Comparison of ENCODE assay signal across 17 cellular contexts in genomic region chr1:22678522-22678896, GRCh38. TPM values are rescaled to one million over a fixed set of nuclear protein-coding genes. Genes with fewer than 3 reads are reported as not detected.
DNase-seq lines count a peak whose midpoint lies in the region; ATAC-seq, FAIRE-seq and TF ChIP-seq lines count a peak whose summit lies in the region.
"Had no signal": no experiment of that assay in that cellular context is flagged by ENCODE, and none has a peak within 500 bp of the region (broad histone marks: within the 10 kb centered on the region; RNA-seq: fewer than 3 reads in every experiment).

No MANE protein-coding gene starts in this region.

- no peak overlapping the region for H3K23ac ChIP-seq in trophoblast cell (ENCODE audit: low read length)

- H3K36me3 ChIP-seq in bronchial epithelial cell (ENCODE audit: control insufficient read depth, insufficient read depth, low read length), result no peaks in the 10 kb centered on the region
- H3K36me3 ChIP-seq in trophoblast cell (ENCODE audit: control insufficient read depth in 1 of 2, insufficient read depth in 2 of 2, low read length in 2 of 2), result no peaks in the 10 kb centered on the region

- H3K4me2 ChIP-seq in trophoblast cell (ENCODE audit: low read length), result no peak overlapping the region
- H3K4me2 ChIP-seq: A549, GM23338 had no signal

- no peak overlapping the region for H3K9ac ChIP-seq in trophoblast cell (ENCODE audit: low read length)

- no peak overlapping the region for H2BK12ac ChIP-seq in trophoblast cell (ENCODE audit: low read length)

- no peak for DNase-seq in HEK293T (ENCODE audit: extremely low spot score)
- no peak for DNase-seq in bronchial epithelial cell (ENCODE audit: low read depth)
- no peak for DNase-seq in trophoblast cell
- no peak for DNase-seq in left cardiac atrium
- DNase-seq in NCI-H82 (lab: John Stamatoyannopoulos, UW), result no peak
- DNase-seq: CD8-positive, alpha-beta T cell; COR-L47; GF-D8; H9; HFFc6; Kasumi-1 had no signal

- intact Hi-C loops in left cardiac atrium (cut with DNase I), result loop anchor here in 1 of 2 donors (10.0 kb wide), 1 partner anchor 256 kb away; no protein-coding TSS in a partner anchor

- no peak overlapping the region for H3K14ac ChIP-seq in trophoblast cell (ENCODE audit: low read length)

- H3K79me1 ChIP-seq in trophoblast cell (ENCODE audit: low read length), result no peaks in the 10 kb centered on the region

- WGBS in trophoblast cell (ENCODE audit: extremely low coverage, insufficient coverage, insufficient read length), result no CpG with 5 or more reads among the region's 3 CpGs

- H3K4me3 ChIP-seq in bronchial epithelial cell (ENCODE audit: low read depth, low read length), result no peak overlapping the region
- H3K4me3 ChIP-seq in trophoblast cell (ENCODE audit: low read depth, low read length), result peak overlapping the region; percentile 26
- H3K4me3 ChIP-seq: A549, GM23338 had no signal

- H4K12ac ChIP-seq in trophoblast cell (ENCODE audit: low read depth, low read length), result no peak overlapping the region

- H3K4me1 ChIP-seq in trophoblast cell (ENCODE audit: control insufficient read depth in 1 of 2, insufficient read depth in 2 of 2, low read length in 2 of 2), result no peaks in the 10 kb centered on the region

- no peak overlapping the region for H2AFZ ChIP-seq in trophoblast cell (ENCODE audit: insufficient read depth, low read length, poor library complexity)

- POLR2A ChIA-PET in HEK293T (lab: Yijun Ruan, JAX), result no interaction called here

- CTCF ChIA-PET in HEK293T (lab: Yijun Ruan, JAX), result no interaction called here

- H2BK5ac ChIP-seq in trophoblast cell (ENCODE audit: low read depth, low read length, poor library complexity), result no peak overlapping the region

- H4K91ac ChIP-seq in trophoblast cell (ENCODE audit: low read depth, low read length), result no peak overlapping the region

- no peak for TF ChIP-seq CTCF in bronchial epithelial cell (IDR thresholded peaks at IDR 0.05; ENCODE audit: insufficient read depth, low read length, severe bottlenecking)

- no peak overlapping the region for H4K8ac ChIP-seq in trophoblast cell (ENCODE audit: low read depth, low read length)

- H2BK120ac ChIP-seq in trophoblast cell (ENCODE audit: insufficient read depth, low read length, poor library complexity), result no peak overlapping the region

- no peak overlapping the region for H3K27ac ChIP-seq in trophoblast cell (ENCODE audit: low read depth, low read length)
- H3K27ac ChIP-seq: A549 had no signal

- ATAC-seq in left cardiac atrium (no peak), GM21447 (IDR thresholded peaks at IDR 0.05; ENCODE audit: unreplicated experiment) (no peak)
- ATAC-seq: A549; CD8-positive, alpha-beta T cell; GM23338 had no signal

- no peak overlapping the region for H2AK5ac ChIP-seq in trophoblast cell (ENCODE audit: low read length)

- no peak overlapping the region for H3K4ac ChIP-seq in trophoblast cell (ENCODE audit: low read depth, low read length)

- H3K9me3 ChIP-seq in trophoblast cell (ENCODE audit: insufficient read depth, low read depth, low read length), result peaks cover 6% of the 10 kb centered on the region
- H3K9me3 ChIP-seq: A549 had no signal

- H3K18ac ChIP-seq in trophoblast cell (ENCODE audit: low read length), result no peak overlapping the region

- FAIRE-seq in bronchial epithelial cell (lab: Jason Lieb, UNC), result peak; percentile 95
- FAIRE-seq: A549, D721Med had no signal

- H3K79me2 ChIP-seq in trophoblast cell (ENCODE audit: control insufficient read depth, insufficient read depth, low read length, poor library complexity), result no peaks in the 10 kb centered on the region

- H3K27me3 ChIP-seq in bronchial epithelial cell (ENCODE audit: control insufficient read depth, insufficient read depth, low read length), result peaks cover 9% of the 10 kb centered on the region
- H3K27me3 ChIP-seq in trophoblast cell (ENCODE audit: insufficient read depth, low read length), result no peaks in the 10 kb centered on the region

TF ChIP-seq in HEK293T, 16 proteins besides CTCF, POLR2A, EP300 and RAD21:
- TF ChIP-seq LEF1 (IDR thresholded peaks at IDR 0.05; ENCODE audit: borderline replicate concordance), result no peak
- TF ChIP-seq FOXM1 (IDR thresholded peaks at IDR 0.05; ENCODE audit: borderline replicate concordance), result no peak
- TF ChIP-seq ARNT (IDR thresholded peaks at IDR 0.05), result no peak
- no peak for TF ChIP-seq HDGF (IDR thresholded peaks at IDR 0.05; ENCODE audit: borderline replicate concordance)
- 0 out of 2 replicates have a peak, but pooled peaks have one; percentile 18 for TF ChIP-seq TARDBP (IDR thresholded peaks at IDR 0.05)
- 0 out of 2 replicates have a peak, but pooled peaks have one; percentile 4 for TF ChIP-seq CTBP1 (IDR thresholded peaks at IDR 0.05; ENCODE audit: borderline replicate concordance)

RNA-seq across cellular contexts. Expression of gene C1QB, which starts 25.5 kb away (rescaled TPM):
- total RNA-seq in bronchial epithelial cell, result not detected in 2 replicates
- not detected in 2 replicates for polyA plus RNA-seq in trophoblast cell (2013)
- total RNA-seq in left cardiac atrium, result 100 to 1,000 TPM; 133 to 356 TPM
- total RNA-seq: CD8-positive, alpha-beta T cell; GM23338; H9; HFFc6; HT1080 had no signal
- polyA plus RNA-seq: A549, BJ, GM23338 had no signal

RNA-seq across cellular contexts. Expression of gene EPHB2, which starts 32.1 kb away (rescaled TPM):
- total RNA-seq in bronchial epithelial cell, result 10.0 and 16.4 TPM in 2 replicates
- 0.74 and 0.85 TPM in 2 replicates for polyA plus RNA-seq in trophoblast cell (2013)
- 1 to 10 TPM; 2.9 to 4.3 TPM for total RNA-seq in left cardiac atrium
- total RNA-seq: CD8-positive, alpha-beta T cell had no signal

RNA-seq across cellular contexts. Expression of gene C1QC, which starts 35.1 kb away (rescaled TPM):
- not detected in 2 replicates for total RNA-seq in bronchial epithelial cell
- polyA plus RNA-seq in trophoblast cell (2013), result 0.04 TPM in 1 of 2 replicates, not detected in the other
- total RNA-seq in left cardiac atrium, result 100 to 1,000 TPM; 121 to 292 TPM
- total RNA-seq: CD8-positive, alpha-beta T cell; GM23338; H9; HFFc6; HT1080 had no signal
- polyA plus RNA-seq: A549, BJ, GM23338 had no signal

RNA-seq across cellular contexts. Expression of gene C1QA, which starts 42.1 kb away (rescaled TPM):
- not detected in 2 replicates for total RNA-seq in bronchial epithelial cell
- polyA plus RNA-seq in trophoblast cell (2013), result 0.44 and 0.57 TPM in 2 replicates
- total RNA-seq in left cardiac atrium, result 100 to 1,000 TPM in 1 of 2 donors, 10 to 100 TPM in 1; 95.9 to 254 TPM
- total RNA-seq: CD8-positive, alpha-beta T cell; GM23338; H9; HFFc6; HT1080 had no signal
- polyA plus RNA-seq: A549, BJ, GM23338 had no signal

Comparison
In these comparisons a context has a peak if more than half of its experiments do, and no peak if none do; other contexts are left out.
1. RNA of gene C1QB, which starts 25.5 kb away (total RNA-seq): 133 to 356 TPM in left cardiac atrium; not detected in bronchial epithelial cell; every median in the first group is over 100 times any median in the second.
2. RNA of gene C1QC, which starts 35.1 kb away (total RNA-seq): 121 to 292 TPM in left cardiac atrium; not detected in bronchial epithelial cell; every median in the first group is over 100 times any median in the second.